In genomic region chr1:20343937-20344302, GRCh38 we compare ENCODE assay signal across 19 cellular contexts. TPM values are rescaled to one million over a fixed set of nuclear protein-coding genes. Genes with fewer than 3 reads are reported as not detected.
A peak's percentile ranks its signal among the peaks of the same experiment; 100 is the strongest.
DNase-seq lines count a peak whose midpoint lies in the region; ATAC-seq and TF ChIP-seq lines count a peak whose summit lies in the region.
"Had no signal": no experiment of that assay in that cellular context is flagged by ENCODE, and none has a peak within 500 bp of the region (broad histone marks: within the 10 kb centered on the region; RNA-seq: fewer than 3 reads in every experiment).

No MANE protein-coding gene starts in this region.

- H3K36me3 ChIP-seq in spleen = no peaks in the 10 kb centered on the region
- H3K36me3 ChIP-seq: left lung, thoracic aorta had no signal

- no peak for ATAC-seq in activated T-cell treated with anti-CD3 and anti-CD28 coated beads, Interleukin-2, amount 50 U/mL, for 4 hours
- ATAC-seq in activated T-helper 17 cell treated with anti-CD3 and anti-CD28 coated beads, Interleukin-2, amount 50 U/mL, for 72 hours (replicated peaks) = no peak
- ATAC-seq in HG02759 (IDR thresholded peaks at IDR 0.05; ENCODE audit: unreplicated experiment) (no peak), GM18861 (IDR thresholded peaks at IDR 0.05; ENCODE audit: unreplicated experiment) (no peak)

- no peak for TF ChIP-seq POLR2A in spleen (IDR thresholded peaks at IDR 0.05)

- H3K4me3 Mint-ChIP-seq in activated T-cell treated with anti-CD3 and anti-CD28 coated beads, Interleukin-2, amount 50 U/mL, for 4 hours = peak overlapping the region; percentile 10
- H3K4me3 Mint-ChIP-seq in activated T-helper 17 cell treated with anti-CD3 and anti-CD28 coated beads, Interleukin-2, amount 50 U/mL, for 72 hours = peak overlapping the region; percentile 17
- H3K4me3 Mint-ChIP-seq: activated CD4-positive, alpha-beta T cell treated with anti-CD3 and anti-CD28 coated beads for 36 hours had no signal

- WGBS in spleen, 5 donors = 18 to 24% (median 23%) methylated on average over 9 to 10 of the region's 10 CpGs

- no peak for TF ChIP-seq CTCF in spleen (IDR thresholded peaks at IDR 0.05 in 8 of 11, conservative IDR thresholded peaks at IDR 0.05 in 3 of 11)

- H3K9me3 Mint-ChIP-seq in activated T-cell treated with anti-CD3 and anti-CD28 coated beads, Interleukin-2, amount 50 U/mL, for 4 hours = peaks cover 7% of the 10 kb centered on the region
- peaks cover 6% of the 10 kb centered on the region for H3K9me3 Mint-ChIP-seq in activated T-helper 17 cell treated with anti-CD3 and anti-CD28 coated beads, Interleukin-2, amount 50 U/mL, for 72 hours

- H3K27me3 ChIP-seq in spleen (replicated peaks in 1 of 7) = peaks cover 0 to 64% (median 31%) of the 10 kb centered on the region in 7 donors

- intact Hi-C loops in spleen (cut with DNase I; ENCODE audit: low total_unique reads) = no loop called here

- peaks cover 6% of the 10 kb centered on the region for H3K4me1 Mint-ChIP-seq in activated T-cell treated with anti-CD3 and anti-CD28 coated beads, Interleukin-2, amount 50 U/mL, for 4 hours (ENCODE audit: low read depth)
- no peaks in the 10 kb centered on the region for H3K4me1 Mint-ChIP-seq in activated T-helper 17 cell treated with anti-CD3 and anti-CD28 coated beads, Interleukin-2, amount 50 U/mL, for 72 hours

- H3K4me3 ChIP-seq in iPS-18c (ENCODE audit: insufficient read depth, low read depth, low read length) = peak overlapping the region; percentile 53; the same call in 1 of the 2 replicates
- peak overlapping the region in 1 of 8 donors; percentile 57 for H3K4me3 ChIP-seq in spleen
- H3K4me3 ChIP-seq: left lung, thoracic aorta had no signal

- no peak for DNase-seq in activated T-cell treated with anti-CD3 and anti-CD28 coated beads, Interleukin-2, amount 50 U/mL, for 4 hours
- DNase-seq in activated T-cell treated with anti-CD3 and anti-CD28 coated beads, Interleukin-2, amount 50 U/mL, for 48 hours = no peak
- peak; percentile 18 for DNase-seq in spleen
- no peak for DNase-seq in NCI-H1436 treated with DMSO at 0.1 percent for 48 hours (lab: John Stamatoyannopoulos, UW)
- DNase-seq: 8988T; activated CD8-positive, alpha-beta memory T cell treated with anti-CD3 and anti-CD28 coated beads, Interleukin-2, amount 50 U/mL, for 48 hours; left lung; NCI-H1694; SHP77 had no signal

- H3K9me3 ChIP-seq in iPS-18c (ENCODE audit: control insufficient read depth, insufficient read depth, low read length) (no peaks in the 10 kb centered on the region), spleen (peaks cover 0 to 9% (median 6%) of the 10 kb centered on the region in 8 donors)
- H3K9me3 ChIP-seq: thoracic aorta had no signal

- no peaks in the 10 kb centered on the region for H3K36me3 Mint-ChIP-seq in activated T-cell treated with anti-CD3 and anti-CD28 coated beads, Interleukin-2, amount 50 U/mL, for 4 hours (ENCODE audit: insufficient read depth)
- H3K36me3 Mint-ChIP-seq in activated T-helper 17 cell treated with anti-CD3 and anti-CD28 coated beads, Interleukin-2, amount 50 U/mL, for 72 hours (ENCODE audit: low read depth) = no peaks in the 10 kb centered on the region
- H3K36me3 Mint-ChIP-seq: CD4-positive, CD25-positive, alpha-beta regulatory T cell had no signal

- peaks cover 0 to 10% (median 2%) of the 10 kb centered on the region in 6 donors for H3K4me1 ChIP-seq in spleen

- no peak overlapping the region for H3K27ac Mint-ChIP-seq in activated T-helper 17 cell treated with anti-CD3 and anti-CD28 coated beads, Interleukin-2, amount 50 U/mL, for 72 hours
- H3K27ac Mint-ChIP-seq: activated CD4-positive, alpha-beta T cell treated with anti-CD3 and anti-CD28 coated beads for 36 hours; naive B cell had no signal

- H3K27me3 Mint-ChIP-seq in activated T-cell treated with anti-CD3 and anti-CD28 coated beads, Interleukin-2, amount 50 U/mL, for 4 hours (ENCODE audit: low read depth) = peaks cover 31% of the 10 kb centered on the region
- H3K27me3 Mint-ChIP-seq in activated T-helper 17 cell treated with anti-CD3 and anti-CD28 coated beads, Interleukin-2, amount 50 U/mL, for 72 hours = peaks cover 24% of the 10 kb centered on the region

- H3K27ac ChIP-seq in spleen = no peak overlapping the region
- H3K27ac ChIP-seq: left lung, thoracic aorta had no signal

RNA-seq across cellular contexts. Expression of gene VWA5B1, which starts 53.2 kb away (rescaled TPM):
- total RNA-seq in activated T-cell treated with anti-CD3 and anti-CD28 coated beads, Interleukin-2, amount 50 U/mL, for 4 hours = not detected
- total RNA-seq in activated T-helper 17 cell treated with anti-CD3 and anti-CD28 coated beads, Interleukin-2, amount 50 U/mL, for 72 hours = under 1 TPM in 1 of 2 donors, not detected in 1; 0.05 TPM
- total RNA-seq in spleen = under 1 TPM in 1 of 7 donors, not detected in 6; 0.28 TPM
- polyA plus RNA-seq in spleen = not detected
- total RNA-seq: activated CD4-positive, alpha-beta T cell treated with anti-CD3 and anti-CD28 coated beads for 36 hours; CD4-positive, CD25-positive, alpha-beta regulatory T cell; NCI-H460; thoracic aorta had no signal
- polyA plus RNA-seq: esophagus had no signal
